Comparison of ENCODE assay signal across 9 cellular contexts in the genomic region with DNA sequence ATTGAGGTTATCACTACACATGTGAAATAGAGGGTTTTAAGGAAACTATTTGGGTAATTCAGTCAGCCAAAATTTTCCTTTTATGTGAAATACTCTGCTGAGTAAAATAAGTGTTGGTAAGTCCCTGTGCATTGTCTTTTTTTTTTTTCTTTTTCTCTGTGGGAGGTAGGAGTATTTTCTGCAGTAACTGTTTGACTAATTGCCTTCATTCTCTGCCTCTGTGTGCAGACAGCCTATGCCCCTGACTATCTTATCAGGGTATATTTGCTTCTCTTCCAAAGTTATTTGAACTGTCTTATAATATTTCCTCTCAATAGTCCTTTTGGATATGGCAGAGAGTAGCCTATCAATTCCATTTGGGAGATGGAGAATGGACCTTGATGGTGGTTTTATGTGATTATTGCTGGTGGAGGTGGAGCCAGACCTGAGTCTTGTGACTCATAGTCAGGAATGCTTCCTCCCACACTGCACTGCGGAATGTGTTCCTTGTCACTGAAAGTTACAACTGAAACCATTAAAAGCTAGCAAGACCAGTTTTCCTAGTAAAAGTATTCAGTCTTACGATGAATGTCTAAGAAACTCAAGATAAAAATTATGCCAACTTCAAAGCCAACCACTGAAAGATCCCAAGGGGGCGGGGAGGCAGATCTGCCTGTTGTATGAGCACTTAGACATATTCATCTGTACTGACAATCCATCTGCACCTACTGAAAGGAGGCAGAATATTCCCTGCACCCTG. TPM values are rescaled to one million over a fixed set of nuclear protein-coding genes. Genes with fewer than 3 reads are reported as not detected.
A peak's percentile ranks its signal among the peaks of the same experiment; 100 is the strongest.
DNase-seq lines count a peak whose midpoint lies in the region; ATAC-seq and TF ChIP-seq lines count a peak whose summit lies in the region.
"Had no signal": no experiment of that assay in that cellular context is flagged by ENCODE, and none has a peak within 500 bp of the region (broad histone marks: within the 10 kb centered on the region; RNA-seq: fewer than 3 reads in every experiment).

No MANE protein-coding gene starts in this region.

- DNase-seq in ELR (ENCODE audit: low read depth): peak; percentile 44
- peak; percentile 82 for DNase-seq in hepatocyte (ENCODE audit: low spot score)
- DNase-seq in skeletal muscle cell (ENCODE audit: low read depth): peak; percentile 31
- DNase-seq in Right ventricle myocardium inferior (ENCODE audit: missing footprints): no peak
- no peak for DNase-seq in SKM-1 (lab: John Stamatoyannopoulos, UW; ENCODE audit: unreplicated experiment)
- DNase-seq in posterior vena cava (ENCODE audit: low spot score): no peak
- DNase-seq: psoas muscle had no signal

- peaks cover 8% of the 10 kb centered on the region for H3K4me1 ChIP-seq in hepatocyte (ENCODE audit: insufficient read depth)
- H3K4me1 ChIP-seq: psoas muscle had no signal

- no peaks in the 10 kb centered on the region for H4K20me1 ChIP-seq in hepatocyte (ENCODE audit: insufficient read depth, poor library complexity, severe bottlenecking)

- no peak for TF ChIP-seq CTCF in hepatocyte (IDR thresholded peaks at IDR 0.05; ENCODE audit: poor library complexity)

- H3K9me3 ChIP-seq in hepatocyte (ENCODE audit: low read depth): no peaks in the 10 kb centered on the region
- H3K9me3 ChIP-seq: psoas muscle had no signal

- no peak overlapping the region for H2AFZ ChIP-seq in hepatocyte

- H3K36me3 ChIP-seq in hepatocyte (replicated peaks; ENCODE audit: insufficient read depth, low read depth): no peaks in the 10 kb centered on the region

- H3K4me2 ChIP-seq in hepatocyte: peak overlapping the region; percentile 36

- ATAC-seq in SK-N-SH treated with all-trans-retinoic acid at 6 μM for 48 hours (peak; percentile 45; the same call in 1 of the 3 replicates), Right ventricle myocardium inferior (no peak), HG02588 (IDR thresholded peaks at IDR 0.05; ENCODE audit: unreplicated experiment) (no peak)
- ATAC-seq: psoas muscle had no signal

- H3K9me2 ChIP-seq in hepatocyte (replicated peaks; ENCODE audit: insufficient read depth): no peaks in the 10 kb centered on the region

- H3K27me3 ChIP-seq in hepatocyte: no peaks in the 10 kb centered on the region

- WGBS in hepatocyte (ENCODE audit: low lambda C conversion rate, missing lambda C conversion rate): 24% methylated on average over 3 of the region's 3 CpGs

- H3K4me3 ChIP-seq in hepatocyte (no peak overlapping the region), skeletal muscle cell (ENCODE audit: low read depth, low read length) (no peak overlapping the region)
- H3K4me3 ChIP-seq: psoas muscle had no signal

- intact Hi-C loops in Right ventricle myocardium inferior (cut with DNase I): no loop called here
- intact Hi-C loops in posterior vena cava (cut with DNase I): no loop called here

- H3K79me2 ChIP-seq in hepatocyte: no peaks in the 10 kb centered on the region

- peak overlapping the region; percentile 71 for H3K27ac ChIP-seq in hepatocyte
- H3K27ac ChIP-seq: psoas muscle had no signal

TF ChIP-seq in SK-N-SH treated with all-trans-retinoic acid at 6 μM for 48 hours, 23 proteins besides CTCF, POLR2A, EP300 and RAD21:
- TF ChIP-seq TOX (CRISPR knock-in tag; IDR thresholded peaks at IDR 0.05; ENCODE audit: borderline replicate concordance) (no peak), PPARA (CRISPR knock-in tag; IDR thresholded peaks at IDR 0.05; ENCODE audit: borderline replicate concordance) (no peak), CSDC2 (CRISPR knock-in tag; IDR thresholded peaks at IDR 0.05) (no peak), TSHZ2 (CRISPR knock-in tag; IDR thresholded peaks at IDR 0.05) (no peak), ESRRG (CRISPR knock-in tag; IDR thresholded peaks at IDR 0.05) (no peak), ZC3H10 (CRISPR knock-in tag; IDR thresholded peaks at IDR 0.05) (no peak), BACH2 (CRISPR knock-in tag; IDR thresholded peaks at IDR 0.05; ENCODE audit: borderline replicate concordance) (no peak), ZNF565 (CRISPR knock-in tag; conservative IDR thresholded peaks at IDR 0.05; ENCODE audit: low read depth) (no peak), GLIS3 (CRISPR knock-in tag; IDR thresholded peaks at IDR 0.05) (no peak), ZNF8 (CRISPR knock-in tag; IDR thresholded peaks at IDR 0.05) (no peak), CREB5 (CRISPR knock-in tag; IDR thresholded peaks at IDR 0.05; ENCODE audit: low read depth) (no peak), ARNTL (CRISPR knock-in tag; IDR thresholded peaks at IDR 0.05; ENCODE audit: borderline replicate concordance, low read depth) (no peak)

RNA-seq across cellular contexts. Expression of gene STXBP6, which starts 40.9 kb away (rescaled TPM):
- 34.1 and 48.8 TPM in 2 replicates for total RNA-seq in hepatocyte
- polyA plus RNA-seq in hepatocyte: 44.9 and 54.6 TPM in 2 replicates
- 41.4 TPM for total RNA-seq in Right ventricle myocardium inferior
- total RNA-seq in posterior vena cava: 10 to 100 TPM in 1 of 2 donors, 1 to 10 TPM in 1; 8.9 to 14.9 TPM

Comparison
In these comparisons a context has a peak if more than half of its experiments do, and no peak if none do; other contexts are left out.
1. DNase-seq: peak in ELR (single experiment), hepatocyte (single experiment) and skeletal muscle cell (single experiment); none in Right ventricle myocardium inferior (single experiment), SKM-1 (single experiment) and posterior vena cava (single experiment).